11 cellular contexts compared by ENCODE assay signal in the genomic region with DNA sequence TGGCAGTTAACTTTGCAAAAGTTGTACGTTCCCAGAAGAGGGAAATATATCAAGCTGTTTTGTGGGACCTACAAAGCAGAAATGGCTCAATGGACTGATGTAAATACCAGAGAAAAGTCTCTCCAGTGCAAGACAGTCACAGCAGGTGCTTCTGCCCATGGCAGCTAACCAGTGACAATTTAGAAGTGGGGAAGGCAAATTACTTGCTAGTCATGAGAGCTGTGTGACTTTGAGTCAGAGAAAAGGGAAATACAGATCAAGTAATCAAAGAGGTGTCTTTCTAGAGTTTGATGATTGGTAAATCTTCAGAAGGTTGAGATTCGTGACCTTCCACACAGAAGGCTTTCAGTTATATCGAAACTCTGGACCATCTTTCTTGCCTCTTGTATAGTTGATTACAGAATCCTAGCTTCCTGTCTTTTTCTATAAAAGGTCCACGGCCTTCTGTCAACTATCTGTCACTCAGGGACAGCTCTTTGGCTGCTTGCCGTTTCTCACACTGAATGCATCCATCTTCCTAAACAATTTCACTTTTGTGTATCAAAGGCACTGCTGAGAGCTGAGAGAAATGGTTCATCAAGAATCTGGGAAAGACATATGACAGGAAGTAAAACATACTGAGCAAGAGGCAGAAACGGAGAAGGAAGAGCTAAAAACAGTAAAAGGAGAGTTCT.
DNase-seq lines count a peak whose midpoint lies in the region; ATAC-seq and TF ChIP-seq lines count a peak whose summit lies in the region.
"Had no signal": no experiment of that assay in that cellular context is flagged by ENCODE, and none has a peak within 500 bp of the region (broad histone marks: within the 10 kb centered on the region; RNA-seq: fewer than 3 reads in every experiment).

No MANE protein-coding gene starts in this region.

- peak in 1 of 2 donors; percentile 1 for DNase-seq in memory B cell (ENCODE audit: low spot score in 2 of 2)
- no peak for DNase-seq in esophagus squamous epithelium (lab: John Stamatoyannopoulos, UW)
- no peak for DNase-seq in activated effector memory CD4-positive, alpha-beta T cell treated with Interleukin-2 at 50 U/mL for 16 hours
- DNase-seq in activated CD4-positive, alpha-beta T cell treated with anti-CD3 and anti-CD28 coated beads, Interleukin-2, amount 50 U/mL, for 1 hour, result no peak
- DNase-seq in stimulated activated CD8-positive, alpha-beta memory T cell treated with anti-CD3 and anti-CD28 coated beads, Interleukin-4, amount 100 ng/mL, for 48 hours, result no peak
- DNase-seq: activated CD4-positive, CD25-positive, alpha-beta regulatory T cell; stimulated activated naive B cell treated with anti-CD40 and anti-IgM and Interleukin-4, amounts not matched to agents 10 μg/mL and 1 μg/mL and 100 μg/mL, for 72 hours had no signal

- peaks cover 86% of the 10 kb centered on the region for H3K4me1 ChIP-seq in KMS-11 (ENCODE audit: low read depth, poor library complexity, severe bottlenecking)
- peaks cover 0 to 6% (median 0%) of the 10 kb centered on the region in 3 donors for H3K4me1 ChIP-seq in esophagus squamous epithelium
- H3K4me1 ChIP-seq: breast epithelium had no signal

- H3K9me3 ChIP-seq in esophagus squamous epithelium, result no peaks in the 10 kb centered on the region
- H3K9me3 ChIP-seq: breast epithelium had no signal

- no peaks in the 10 kb centered on the region for H3K9me3 Mint-ChIP-seq in memory B cell
- H3K9me3 Mint-ChIP-seq: stimulated activated naive B cell treated with anti-CD40 and anti-IgM and Interleukin-4, amounts not matched to agents 10 μg/mL and 1 μg/mL and 100 μg/mL, for 72 hours had no signal

- H3K36me3 Mint-ChIP-seq in memory B cell, result no peaks in the 10 kb centered on the region
- H3K36me3 Mint-ChIP-seq: stimulated activated naive B cell treated with anti-CD40 and anti-IgM and Interleukin-4, amounts not matched to agents 10 μg/mL and 1 μg/mL and 100 μg/mL, for 72 hours had no signal

- ATAC-seq in GM18858 (IDR thresholded peaks at IDR 0.05; ENCODE audit: unreplicated experiment) (peak; percentile 39), GM21619 (IDR thresholded peaks at IDR 0.05; ENCODE audit: unreplicated experiment) (peak; percentile 46), memory B cell (ENCODE audit: low read depth) (peak; percentile 52)

- peak overlapping the region; percentile 89 for H3K27ac ChIP-seq in KMS-11
- no peak overlapping the region for H3K27ac ChIP-seq in esophagus squamous epithelium
- H3K27ac ChIP-seq: breast epithelium had no signal

- H3K4me3 ChIP-seq in KMS-11 (IDR thresholded peaks at IDR 0.05; ENCODE audit: insufficient read depth, low read depth, low read length) (no peak overlapping the region), esophagus squamous epithelium (no peak overlapping the region)
- H3K4me3 ChIP-seq: breast epithelium had no signal

- no peaks in the 10 kb centered on the region for H4K20me1 ChIP-seq in KMS-11 (ENCODE audit: insufficient read depth)

- H3K79me2 ChIP-seq in KMS-11 (ENCODE audit: insufficient read depth, low read depth), result no peaks in the 10 kb centered on the region

- H3K36me3 ChIP-seq in KMS-11 (ENCODE audit: insufficient read depth), result no peaks in the 10 kb centered on the region
- no peaks in the 10 kb centered on the region for H3K36me3 ChIP-seq in esophagus squamous epithelium
- H3K36me3 ChIP-seq: breast epithelium had no signal

- peak overlapping the region; percentile 14; the same call in 1 of the 2 replicates for H3K9ac ChIP-seq in KMS-11

- H3K27me3 Mint-ChIP-seq in memory B cell, result no peaks in the 10 kb centered on the region

- 25 to 36% methylated on average over 6 of the region's 6 CpGs for WGBS in esophagus squamous epithelium, 2 donors

- peak overlapping the region; percentile 37 for H3K4me3 Mint-ChIP-seq in memory B cell
- H3K4me3 Mint-ChIP-seq: stimulated activated naive B cell treated with anti-CD40 and anti-IgM and Interleukin-4, amounts not matched to agents 10 μg/mL and 1 μg/mL and 100 μg/mL, for 72 hours had no signal

- peak overlapping the region; percentile 28 for H3K27ac Mint-ChIP-seq in memory B cell
- H3K27ac Mint-ChIP-seq: stimulated activated naive B cell treated with anti-CD40 and anti-IgM and Interleukin-4, amounts not matched to agents 10 μg/mL and 1 μg/mL and 100 μg/mL, for 72 hours had no signal

- peak overlapping the region; percentile 42 for H2AFZ ChIP-seq in KMS-11 (ENCODE audit: low read depth)

- TF ChIP-seq POLR2A in esophagus squamous epithelium (IDR thresholded peaks at IDR 0.05), result no peak

- peak overlapping the region; percentile 81 for H3K4me2 ChIP-seq in KMS-11

- no peaks in the 10 kb centered on the region for H3K27me3 ChIP-seq in KMS-11 (ENCODE audit: insufficient read depth, low read depth)
- no peaks in the 10 kb centered on the region for H3K27me3 ChIP-seq in esophagus squamous epithelium
- H3K27me3 ChIP-seq: breast epithelium had no signal

- TF ChIP-seq CTCF in KMS-11 (conservative IDR thresholded peaks at IDR 0.05; ENCODE audit: low read depth, low read length) (no peak), esophagus squamous epithelium (IDR thresholded peaks at IDR 0.05) (no peak)

- intact Hi-C loops in esophagus squamous epithelium (cut with DNase I), result no loop called here

- H3K4me1 Mint-ChIP-seq in memory B cell, result peaks cover 10% of the 10 kb centered on the region
